ENCODE assay signal across 8 cellular contexts in the genomic region with DNA sequence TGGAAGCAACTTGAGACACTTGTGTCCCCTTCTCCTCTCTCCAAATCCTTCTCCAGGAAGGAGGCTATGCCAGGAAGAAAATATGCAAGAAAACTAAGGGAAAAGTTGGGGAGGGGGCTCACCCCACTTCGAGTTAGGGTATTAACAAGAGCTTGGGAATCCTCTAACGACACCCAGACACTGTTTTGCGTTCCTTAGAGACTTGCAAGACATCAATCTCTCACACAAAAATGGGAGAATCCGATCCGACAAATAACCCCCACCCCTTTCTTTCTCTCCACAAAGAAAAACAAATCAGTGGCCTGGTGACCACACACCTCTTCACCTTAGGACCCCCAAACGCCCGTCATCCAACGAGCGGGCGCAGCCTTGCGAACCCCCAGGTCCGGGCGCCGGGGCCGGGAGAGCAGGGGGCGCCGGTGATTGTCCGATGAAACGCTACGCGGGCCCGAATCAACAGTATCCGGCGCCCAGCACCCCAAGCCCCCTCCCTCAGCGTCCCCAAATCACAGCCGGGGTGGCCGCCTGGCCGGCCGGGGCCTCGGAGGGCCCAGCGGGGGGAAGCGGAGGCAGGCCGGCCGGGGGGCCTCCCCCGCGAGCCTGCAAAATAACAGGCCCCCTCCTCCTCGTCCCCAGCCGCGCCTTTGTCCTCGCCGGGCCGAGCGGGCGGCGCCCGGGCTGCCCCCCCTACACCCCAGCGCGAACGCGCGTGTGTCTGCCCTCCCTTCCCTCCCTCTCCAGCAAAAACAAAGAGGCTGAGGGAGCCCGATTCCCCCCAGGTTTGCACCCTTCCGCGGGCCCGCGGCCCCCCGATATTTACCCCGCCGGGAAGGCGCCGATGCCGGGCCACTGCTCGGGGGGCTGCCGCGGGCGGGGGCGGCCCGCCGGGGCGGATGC. TPM values are rescaled to one million over a fixed set of nuclear protein-coding genes. Genes with fewer than 3 reads are reported as not detected.
DNase-seq lines count a peak whose midpoint lies in the region.

No MANE protein-coding gene starts in this region.

- H3K9me3 Mint-ChIP-seq in activated CD4-positive, alpha-beta T cell treated with anti-CD3 and anti-CD28 coated beads, Interleukin-2, amount 10 ng/mL, durations not matched to agents 24 days and 14 days = no peaks in the 10 kb centered on the region

- H3K36me3 ChIP-seq in MG63 = peaks cover 28% of the 10 kb centered on the region

- peak overlapping the region; percentile 92 for H3K4me3 Mint-ChIP-seq in activated CD4-positive, alpha-beta T cell treated with anti-CD3 and anti-CD28 coated beads, Interleukin-2, amount 10 ng/mL, durations not matched to agents 24 days and 14 days

- peak overlapping the region; percentile 90 for H3K27ac Mint-ChIP-seq in activated CD4-positive, alpha-beta T cell treated with anti-CD3 and anti-CD28 coated beads, Interleukin-2, amount 10 ng/mL, durations not matched to agents 24 days and 14 days

- H3K4me1 Mint-ChIP-seq in activated CD4-positive, alpha-beta T cell treated with anti-CD3 and anti-CD28 coated beads, Interleukin-2, amount 10 ng/mL, durations not matched to agents 24 days and 14 days = peaks cover 49% of the 10 kb centered on the region

- intact Hi-C loops in activated CD4-positive, alpha-beta T cell treated with anti-CD3 and anti-CD28 coated beads, Interleukin-2, amount 10 ng/mL, durations not matched to agents 24 days and 14 days (cut with micrococcal nuclease) = loop anchor here (1.0 to 10.0 kb wide), 2 partner anchors 43 to 258 kb away; a partner anchor contains a TSS

- peak overlapping the region; percentile 91 for H3K4me3 ChIP-seq in MG63

- DNase-seq in NCI-H510A treated with DMSO at 0.1 percent for 48 hours (lab: John Stamatoyannopoulos, UW) (peak; percentile 8), NCI-H510A (lab: John Stamatoyannopoulos, UW) (no peak), MG63 (peak; percentile 59), dedifferentiated amniotic fluid mesenchymal stem cell (ENCODE audit: extremely low spot score) (peak; percentile 39), NCI-H2029 (lab: John Stamatoyannopoulos, UW) (no peak)
- DNase-seq in activated CD4-positive, alpha-beta T cell treated with anti-CD3 and anti-CD28 coated beads, Interleukin-2, amount 10 ng/mL, durations not matched to agents 24 days and 14 days = peak; percentile 85
- peak; percentile 23 to 34 for DNase-seq in stimulated activated CD4-positive, alpha-beta T cell treated with anti-CD3 and anti-CD28 coated beads, Interleukin-15, amount 100 ng/mL, for 1 hour (ENCODE audit: low read depth in 1 of 2, low spot score in 1 of 2)

- H3K27ac ChIP-seq in layer of hippocampus (ENCODE audit: low read depth, low read length) = peak overlapping the region; percentile 95

- H3K27me3 ChIP-seq in MG63 (no peaks in the 10 kb centered on the region), layer of hippocampus (ENCODE audit: control insufficient read depth, insufficient read depth, low read length) (no peaks in the 10 kb centered on the region)

- H3K9me3 ChIP-seq in MG63 = no peaks in the 10 kb centered on the region

- H3K36me3 Mint-ChIP-seq in activated CD4-positive, alpha-beta T cell treated with anti-CD3 and anti-CD28 coated beads, Interleukin-2, amount 10 ng/mL, durations not matched to agents 24 days and 14 days (ENCODE audit: low read depth) = peaks cover 19% of the 10 kb centered on the region

- no peaks in the 10 kb centered on the region for H3K27me3 Mint-ChIP-seq in activated CD4-positive, alpha-beta T cell treated with anti-CD3 and anti-CD28 coated beads, Interleukin-2, amount 10 ng/mL, durations not matched to agents 24 days and 14 days

RNA-seq across cellular contexts. Expression of a gene that starts 0.6 kb away (rescaled TPM):
- 54.5 and 75.0 TPM in 2 replicates for total RNA-seq in MG63 (2014; rRNA removed; shearing (Covaris generic); ENCODE audit: low replicate concordance)
- total RNA-seq in activated CD4-positive, alpha-beta T cell treated with anti-CD3 and anti-CD28 coated beads, Interleukin-2, amount 10 ng/mL, durations not matched to agents 24 days and 14 days = 157 and 159 TPM in 2 replicates

RNA-seq across cellular contexts. Expression of a gene that starts 43.8 kb away (rescaled TPM):
- total RNA-seq in MG63 (2014; rRNA removed; shearing (Covaris generic); ENCODE audit: low replicate concordance) = 18.6 and 20.4 TPM in 2 replicates
- 31.9 and 33.1 TPM in 2 replicates for total RNA-seq in activated CD4-positive, alpha-beta T cell treated with anti-CD3 and anti-CD28 coated beads, Interleukin-2, amount 10 ng/mL, durations not matched to agents 24 days and 14 days

Comparison
In these comparisons a context has a peak if more than half of its experiments do, and no peak if none do; other contexts are left out.
1. DNase-seq: peak in NCI-H510A treated with DMSO at 0.1 percent for 48 hours (single experiment), MG63 (single experiment), activated CD4-positive, alpha-beta T cell treated with anti-CD3 and anti-CD28 coated beads, Interleukin-2, amount 10 ng/mL, durations not matched to agents 24 days and 14 days (single experiment), dedifferentiated amniotic fluid mesenchymal stem cell (single experiment) and stimulated activated CD4-positive, alpha-beta T cell treated with anti-CD3 and anti-CD28 coated beads, Interleukin-15, amount 100 ng/mL, for 1 hour (2 of 2); none in NCI-H510A (single experiment) and NCI-H2029 (single experiment).